Comparison of ENCODE assay signal across 1 cellular context in the genomic region with DNA sequence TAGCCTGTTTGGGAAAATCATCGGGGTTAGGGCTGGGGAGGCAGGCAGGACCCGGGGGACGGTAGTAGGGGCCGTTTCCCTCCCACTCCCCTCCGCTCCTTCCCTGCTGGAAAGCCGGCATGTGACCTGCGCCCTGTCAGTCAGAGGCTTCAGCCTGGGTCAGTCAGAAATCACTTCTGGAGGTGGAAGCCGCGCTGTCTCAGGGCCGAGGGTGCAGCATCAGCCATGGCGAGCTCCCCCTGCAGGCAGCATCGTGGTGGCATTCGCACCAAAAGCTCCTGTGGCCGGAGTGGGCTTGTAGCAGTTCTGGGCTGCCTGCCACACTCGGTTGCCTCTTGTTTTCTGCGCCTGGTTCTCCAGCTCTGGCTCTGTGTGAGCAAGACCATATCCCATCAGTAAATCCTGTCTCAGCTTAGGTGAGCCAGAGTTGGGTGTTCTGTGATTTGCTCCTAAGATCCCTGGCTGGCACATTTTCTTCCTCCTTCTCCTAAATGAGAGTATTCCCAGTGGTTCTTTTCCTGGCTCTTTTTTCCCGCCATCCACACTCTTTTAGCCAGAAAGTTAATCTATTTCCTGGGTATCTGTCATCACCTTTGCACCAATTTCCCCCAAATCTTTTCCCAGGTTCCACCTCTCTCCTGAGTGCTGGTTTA.
TF ChIP-seq lines count a peak whose summit lies in the region.

No MANE protein-coding gene starts in this region.

TF ChIP-seq in GM12878, 131 proteins besides CTCF, POLR2A, EP300 and RAD21 (continued from another document and continues in another):
- TF ChIP-seq ELK1 (IDR thresholded peaks at IDR 0.05; ENCODE audit: low read depth, low read length), result no peak
- TF ChIP-seq STAT1 (conservative IDR thresholded peaks at IDR 0.05), result no peak
- TF ChIP-seq, protein P1, sequence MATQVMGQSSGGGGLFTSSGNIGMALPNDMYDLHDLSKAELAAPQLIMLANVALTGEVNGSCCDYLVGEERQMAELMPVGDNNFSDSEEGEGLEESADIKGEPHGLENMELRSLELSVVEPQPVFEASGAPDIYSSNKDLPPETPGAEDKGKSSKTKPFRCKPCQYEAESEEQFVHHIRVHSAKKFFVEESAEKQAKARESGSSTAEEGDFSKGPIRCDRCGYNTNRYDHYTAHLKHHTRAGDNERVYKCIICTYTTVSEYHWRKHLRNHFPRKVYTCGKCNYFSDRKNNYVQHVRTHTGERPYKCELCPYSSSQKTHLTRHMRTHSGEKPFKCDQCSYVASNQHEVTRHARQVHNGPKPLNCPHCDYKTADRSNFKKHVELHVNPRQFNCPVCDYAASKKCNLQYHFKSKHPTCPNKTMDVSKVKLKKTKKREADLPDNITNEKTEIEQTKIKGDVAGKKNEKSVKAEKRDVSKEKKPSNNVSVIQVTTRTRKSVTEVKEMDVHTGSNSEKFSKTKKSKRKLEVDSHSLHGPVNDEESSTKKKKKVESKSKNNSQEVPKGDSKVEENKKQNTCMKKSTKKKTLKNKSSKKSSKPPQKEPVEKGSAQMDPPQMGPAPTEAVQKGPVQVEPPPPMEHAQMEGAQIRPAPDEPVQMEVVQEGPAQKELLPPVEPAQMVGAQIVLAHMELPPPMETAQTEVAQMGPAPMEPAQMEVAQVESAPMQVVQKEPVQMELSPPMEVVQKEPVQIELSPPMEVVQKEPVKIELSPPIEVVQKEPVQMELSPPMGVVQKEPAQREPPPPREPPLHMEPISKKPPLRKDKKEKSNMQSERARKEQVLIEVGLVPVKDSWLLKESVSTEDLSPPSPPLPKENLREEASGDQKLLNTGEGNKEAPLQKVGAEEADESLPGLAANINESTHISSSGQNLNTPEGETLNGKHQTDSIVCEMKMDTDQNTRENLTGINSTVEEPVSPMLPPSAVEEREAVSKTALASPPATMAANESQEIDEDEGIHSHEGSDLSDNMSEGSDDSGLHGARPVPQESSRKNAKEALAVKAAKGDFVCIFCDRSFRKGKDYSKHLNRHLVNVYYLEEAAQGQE (IDR thresholded peaks at IDR 0.05; ENCODE audit: low read depth, low read length), result no peak
- no peak for TF ChIP-seq HDAC2 (IDR thresholded peaks at IDR 0.05)
- no peak for TF ChIP-seq ETV6 (conservative IDR thresholded peaks at IDR 0.05 in 1 of 2, IDR thresholded peaks at IDR 0.05 in 1 of 2; ENCODE audit: borderline replicate concordance in 1 of 2, low read depth in 1 of 2)
- no peak for TF ChIP-seq CBX3 (IDR thresholded peaks at IDR 0.05; ENCODE audit: borderline replicate concordance, low read depth)
- no peak for TF ChIP-seq KAT2A (conservative IDR thresholded peaks at IDR 0.05; ENCODE audit: control insufficient read depth, low read depth, low read length)
- TF ChIP-seq JUND (IDR thresholded peaks at IDR 0.05; ENCODE audit: low read depth, low read length), result no peak
- TF ChIP-seq JUNB (IDR thresholded peaks at IDR 0.05), result no peak
- TF ChIP-seq MTA3 (IDR thresholded peaks at IDR 0.05; ENCODE audit: borderline replicate concordance, low read length), result no peak
- TF ChIP-seq BCL11A (IDR thresholded peaks at IDR 0.05; ENCODE audit: low read depth, low read length), result no peak
- TF ChIP-seq CEBPB (IDR thresholded peaks at IDR 0.05; ENCODE audit: borderline replicate concordance in 1 of 2, low read depth in 2 of 2, low read length in 2 of 2), result no peak
- no peak for TF ChIP-seq MYB (IDR thresholded peaks at IDR 0.05; ENCODE audit: borderline replicate concordance, low read depth, low read length)
- TF ChIP-seq ZBED1 (IDR thresholded peaks at IDR 0.05; ENCODE audit: borderline replicate concordance), result no peak
- TF ChIP-seq, protein P2, sequence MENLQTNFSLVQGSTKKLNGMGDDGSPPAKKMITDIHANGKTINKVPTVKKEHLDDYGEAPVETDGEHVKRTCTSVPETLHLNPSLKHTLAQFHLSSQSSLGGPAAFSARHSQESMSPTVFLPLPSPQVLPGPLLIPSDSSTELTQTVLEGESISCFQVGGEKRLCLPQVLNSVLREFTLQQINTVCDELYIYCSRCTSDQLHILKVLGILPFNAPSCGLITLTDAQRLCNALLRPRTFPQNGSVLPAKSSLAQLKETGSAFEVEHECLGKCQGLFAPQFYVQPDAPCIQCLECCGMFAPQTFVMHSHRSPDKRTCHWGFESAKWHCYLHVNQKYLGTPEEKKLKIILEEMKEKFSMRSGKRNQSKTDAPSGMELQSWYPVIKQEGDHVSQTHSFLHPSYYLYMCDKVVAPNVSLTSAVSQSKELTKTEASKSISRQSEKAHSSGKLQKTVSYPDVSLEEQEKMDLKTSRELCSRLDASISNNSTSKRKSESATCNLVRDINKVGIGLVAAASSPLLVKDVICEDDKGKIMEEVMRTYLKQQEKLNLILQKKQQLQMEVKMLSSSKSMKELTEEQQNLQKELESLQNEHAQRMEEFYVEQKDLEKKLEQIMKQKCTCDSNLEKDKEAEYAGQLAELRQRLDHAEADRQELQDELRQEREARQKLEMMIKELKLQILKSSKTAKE (IDR thresholded peaks at IDR 0.05; ENCODE audit: low read depth, poor library complexity, severe bottlenecking), result no peak
- TF ChIP-seq MTA2 (IDR thresholded peaks at IDR 0.05; ENCODE audit: low read depth), result peak; percentile 8; the same call in 1 of the 2 replicates
- TF ChIP-seq CHD4 (IDR thresholded peaks at IDR 0.05), result no peak
- TF ChIP-seq POLR2AphosphoS2 (IDR thresholded peaks at IDR 0.05; ENCODE audit: low read depth, low read length), result no peak
- peak; percentile 47; the same call in 1 of the 2 replicates for TF ChIP-seq DPF2 (IDR thresholded peaks at IDR 0.05)
- TF ChIP-seq SRF (IDR thresholded peaks at IDR 0.05; ENCODE audit: low read depth in 2 of 2, low read length in 2 of 2), result no peak
- TF ChIP-seq ZNF207 (IDR thresholded peaks at IDR 0.05; ENCODE audit: borderline replicate concordance), result no peak
- no peak for TF ChIP-seq SREBF1 (IDR thresholded peaks at IDR 0.05; ENCODE audit: low read length)
- TF ChIP-seq EED (IDR thresholded peaks at IDR 0.05; ENCODE audit: low read depth), result peak; percentile 62; the same call in 1 of the 2 replicates
- no peak for TF ChIP-seq IRF3 (IDR thresholded peaks at IDR 0.05)
- TF ChIP-seq MEF2A (IDR thresholded peaks at IDR 0.05; ENCODE audit: insufficient read depth, low read depth, low read length), result no peak
- TF ChIP-seq, protein P3, sequence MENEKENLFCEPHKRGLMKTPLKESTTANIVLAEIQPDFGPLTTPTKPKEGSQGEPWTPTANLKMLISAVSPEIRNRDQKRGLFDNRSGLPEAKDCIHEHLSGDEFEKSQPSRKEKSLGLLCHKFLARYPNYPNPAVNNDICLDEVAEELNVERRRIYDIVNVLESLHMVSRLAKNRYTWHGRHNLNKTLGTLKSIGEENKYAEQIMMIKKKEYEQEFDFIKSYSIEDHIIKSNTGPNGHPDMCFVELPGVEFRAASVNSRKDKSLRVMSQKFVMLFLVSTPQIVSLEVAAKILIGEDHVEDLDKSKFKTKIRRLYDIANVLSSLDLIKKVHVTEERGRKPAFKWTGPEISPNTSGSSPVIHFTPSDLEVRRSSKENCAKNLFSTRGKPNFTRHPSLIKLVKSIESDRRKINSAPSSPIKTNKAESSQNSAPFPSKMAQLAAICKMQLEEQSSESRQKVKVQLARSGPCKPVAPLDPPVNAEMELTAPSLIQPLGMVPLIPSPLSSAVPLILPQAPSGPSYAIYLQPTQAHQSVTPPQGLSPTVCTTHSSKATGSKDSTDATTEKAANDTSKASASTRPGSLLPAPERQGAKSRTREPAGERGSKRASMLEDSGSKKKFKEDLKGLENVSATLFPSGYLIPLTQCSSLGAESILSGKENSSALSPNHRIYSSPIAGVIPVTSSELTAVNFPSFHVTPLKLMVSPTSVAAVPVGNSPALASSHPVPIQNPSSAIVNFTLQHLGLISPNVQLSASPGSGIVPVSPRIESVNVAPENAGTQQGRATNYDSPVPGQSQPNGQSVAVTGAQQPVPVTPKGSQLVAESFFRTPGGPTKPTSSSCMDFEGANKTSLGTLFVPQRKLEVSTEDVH (IDR thresholded peaks at IDR 0.05; ENCODE audit: low read depth, partially characterized antibody), result no peak
- TF ChIP-seq NR2C1 (IDR thresholded peaks at IDR 0.05), result no peak
- no peak for TF ChIP-seq TBL1XR1 (IDR thresholded peaks at IDR 0.05; ENCODE audit: low read depth, low read length)
- no peak for TF ChIP-seq NFYA (IDR thresholded peaks at IDR 0.05; ENCODE audit: borderline replicate concordance, low read depth, low read length)
- no peak for TF ChIP-seq GABPA (IDR thresholded peaks at IDR 0.05; ENCODE audit: low read depth)
- TF ChIP-seq ZBTB40 (IDR thresholded peaks at IDR 0.05; ENCODE audit: borderline replicate concordance), result no peak
- no peak for TF ChIP-seq RBBP5 (conservative IDR thresholded peaks at IDR 0.05)
- no peak for TF ChIP-seq PAX8 (IDR thresholded peaks at IDR 0.05)
- TF ChIP-seq ZZZ3 (IDR thresholded peaks at IDR 0.05; ENCODE audit: control insufficient read depth, insufficient read length, low read depth), result no peak
- TF ChIP-seq ZBTB11 (CRISPR knock-in tag; IDR thresholded peaks at IDR 0.05), result no peak
- 0 out of 2 replicates have a peak, but pooled peaks have one; percentile 28 for TF ChIP-seq TAF1 (IDR thresholded peaks at IDR 0.05; ENCODE audit: borderline replicate concordance, low read depth, low read length)
- peak; percentile 36; the same call in 1 of the 2 replicates for TF ChIP-seq CBX5 (IDR thresholded peaks at IDR 0.05; ENCODE audit: low read depth)
- no peak for TF ChIP-seq HSF1 (IDR thresholded peaks at IDR 0.05; ENCODE audit: low read depth, low read length)
